ENCODE assay signal across 22 cellular contexts in the genomic region with DNA sequence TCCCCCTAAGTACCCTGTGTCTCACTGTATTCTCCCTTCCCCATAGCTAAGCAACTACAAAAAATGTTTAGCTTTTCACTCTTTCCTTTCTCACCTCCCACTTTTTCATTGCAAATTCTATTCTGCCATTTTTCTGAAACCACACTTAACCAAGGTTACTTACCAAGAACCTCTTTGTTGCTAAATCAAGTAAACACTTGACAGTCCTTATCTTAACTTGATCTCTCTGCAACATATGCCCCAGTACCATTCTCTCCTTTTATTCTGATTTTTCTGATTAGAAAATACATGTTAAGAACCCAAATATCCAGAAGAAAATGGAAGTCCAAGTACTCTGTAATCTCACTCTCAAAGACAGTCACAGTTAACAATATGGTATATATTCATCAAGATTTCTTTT. TPM values are rescaled to one million over a fixed set of nuclear protein-coding genes. Genes with fewer than 3 reads are reported as not detected.
A peak's percentile ranks its signal among the peaks of the same experiment; 100 is the strongest.
DNase-seq lines count a peak whose midpoint lies in the region; ATAC-seq and TF ChIP-seq lines count a peak whose summit lies in the region.
"Had no signal": no experiment of that assay in that cellular context is flagged by ENCODE, and none has a peak within 500 bp of the region (broad histone marks: within the 10 kb centered on the region; RNA-seq: fewer than 3 reads in every experiment).

No MANE protein-coding gene starts in this region.

- ATAC-seq in GM18519 (IDR thresholded peaks at IDR 0.05; ENCODE audit: low FRiP score, unreplicated experiment): no peak
- ATAC-seq: GM12878 had no signal

- H3K27me3 Mint-ChIP-seq in neural crest cell (ENCODE audit: low read depth): no peaks in the 10 kb centered on the region

- no peaks in the 10 kb centered on the region for H3K9me3 Mint-ChIP-seq in neural crest cell

- peaks cover 5% of the 10 kb centered on the region for H3K4me1 Mint-ChIP-seq in neural crest cell
- H3K4me1 Mint-ChIP-seq: CD8-positive, alpha-beta memory T cell had no signal

- TF ChIP-seq CTCF in neural crest cell (conservative IDR thresholded peaks at IDR 0.05): no peak

- peaks cover 7% of the 10 kb centered on the region for H3K36me3 Mint-ChIP-seq in neural crest cell (ENCODE audit: low read depth)
- H3K36me3 Mint-ChIP-seq: CD8-positive, alpha-beta memory T cell had no signal

- peak; percentile 6 for DNase-seq in DMS79 treated with DMSO at 0.1 percent for 48 hours (lab: John Stamatoyannopoulos, UW)
- no peak for DNase-seq in DMS79 (lab: John Stamatoyannopoulos, UW)
- DNase-seq in M059J (ENCODE audit: low read depth): peak; percentile 11
- DNase-seq in amniotic epithelial cell (ENCODE audit: low read depth): peak; percentile 43
- DNase-seq in neural crest cell (ENCODE audit: low read depth, low spot score): no peak
- no peak for DNase-seq in activated gamma-delta T cell treated with Interleukin-2 at 50 U/mL for 16 hours
- DNase-seq: 8988T; ACHN; BE2C; C1 segment of cervical spinal cord; CD4-positive, alpha-beta memory T cell; CD4-positive, CD25-positive, alpha-beta regulatory T cell; CD8-positive, alpha-beta memory T cell; COR-L47; DMS 273 treated with DMSO at 0.1 percent for 48 hours; DMS153; DND-41; EL; GDM1 had no signal

- H3K27ac Mint-ChIP-seq in neural crest cell (ENCODE audit: unreplicated experiment): peak overlapping the region; percentile 69
- H3K27ac Mint-ChIP-seq: CD4-positive, CD25-positive, alpha-beta regulatory T cell; CD8-positive, alpha-beta memory T cell had no signal

- H3K4me3 Mint-ChIP-seq in neural crest cell: no peak overlapping the region
- H3K4me3 Mint-ChIP-seq: CD14-positive monocyte; CD4-positive, CD25-positive, alpha-beta regulatory T cell; CD8-positive, alpha-beta memory T cell had no signal

RNA-seq across cellular contexts. Expression of gene EVI5, which starts 16.0 kb away (rescaled TPM):
- total RNA-seq in M059J (2014; rRNA removed; shearing (Covaris generic)): 3.0 and 7.7 TPM in 2 replicates
- total RNA-seq in neural crest cell: 22.8 and 24.7 TPM in 2 replicates

Comparison
In these comparisons a context has a peak if more than half of its experiments do, and no peak if none do; other contexts are left out.
1. DNase-seq: peak in DMS79 treated with DMSO at 0.1 percent for 48 hours (single experiment), M059J (single experiment) and amniotic epithelial cell (single experiment); none in DMS79 (single experiment), neural crest cell (single experiment) and activated gamma-delta T cell treated with Interleukin-2 at 50 U/mL for 16 hours (single experiment).